Comparison of ENCODE assay signal across 1 cellular context in the genomic region with DNA sequence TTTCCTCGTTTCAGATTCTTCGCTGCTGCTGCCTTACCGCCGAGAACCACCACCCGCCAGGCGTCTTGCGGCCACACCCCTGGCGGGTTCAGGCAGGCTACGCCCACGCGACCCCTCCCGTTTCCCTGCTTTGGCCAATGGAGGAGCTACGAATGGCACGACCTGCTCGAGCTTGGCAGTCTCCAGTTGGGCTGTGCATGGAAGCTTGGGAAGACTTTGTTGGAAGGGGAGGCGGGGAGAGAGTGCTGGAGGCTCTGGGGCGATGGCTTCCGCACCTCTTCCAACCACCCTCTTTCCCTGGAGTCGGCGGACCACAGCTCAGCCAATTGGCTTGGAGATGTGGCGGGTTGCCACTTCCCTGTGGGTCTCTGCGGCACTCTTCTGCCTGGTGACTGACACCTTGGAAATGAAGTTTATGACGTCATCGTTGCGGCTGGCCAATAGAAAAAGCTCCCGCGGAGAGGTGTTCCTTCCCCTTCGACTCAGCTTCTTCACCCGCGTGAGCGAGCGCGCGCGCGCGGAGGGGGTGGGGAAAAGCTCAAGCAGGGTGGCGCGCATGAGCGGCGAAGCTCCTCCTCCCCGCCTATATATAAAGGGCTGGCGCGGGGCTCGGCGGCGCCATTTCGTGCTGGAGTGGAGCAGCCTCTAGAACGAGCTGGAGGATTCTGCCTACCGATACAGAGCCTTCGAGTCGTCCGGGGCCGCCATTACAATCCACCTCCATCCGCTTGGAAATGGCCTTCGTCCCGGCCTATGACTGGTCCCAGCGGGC.
TF ChIP-seq lines count a peak whose summit lies in the region.

No MANE protein-coding gene starts in this region.

TF ChIP-seq in SK-N-SH treated with all-trans-retinoic acid at 6 μM for 48 hours, 23 proteins besides CTCF, POLR2A, EP300 and RAD21 (continued from another document):
- TF ChIP-seq, protein P1, sequence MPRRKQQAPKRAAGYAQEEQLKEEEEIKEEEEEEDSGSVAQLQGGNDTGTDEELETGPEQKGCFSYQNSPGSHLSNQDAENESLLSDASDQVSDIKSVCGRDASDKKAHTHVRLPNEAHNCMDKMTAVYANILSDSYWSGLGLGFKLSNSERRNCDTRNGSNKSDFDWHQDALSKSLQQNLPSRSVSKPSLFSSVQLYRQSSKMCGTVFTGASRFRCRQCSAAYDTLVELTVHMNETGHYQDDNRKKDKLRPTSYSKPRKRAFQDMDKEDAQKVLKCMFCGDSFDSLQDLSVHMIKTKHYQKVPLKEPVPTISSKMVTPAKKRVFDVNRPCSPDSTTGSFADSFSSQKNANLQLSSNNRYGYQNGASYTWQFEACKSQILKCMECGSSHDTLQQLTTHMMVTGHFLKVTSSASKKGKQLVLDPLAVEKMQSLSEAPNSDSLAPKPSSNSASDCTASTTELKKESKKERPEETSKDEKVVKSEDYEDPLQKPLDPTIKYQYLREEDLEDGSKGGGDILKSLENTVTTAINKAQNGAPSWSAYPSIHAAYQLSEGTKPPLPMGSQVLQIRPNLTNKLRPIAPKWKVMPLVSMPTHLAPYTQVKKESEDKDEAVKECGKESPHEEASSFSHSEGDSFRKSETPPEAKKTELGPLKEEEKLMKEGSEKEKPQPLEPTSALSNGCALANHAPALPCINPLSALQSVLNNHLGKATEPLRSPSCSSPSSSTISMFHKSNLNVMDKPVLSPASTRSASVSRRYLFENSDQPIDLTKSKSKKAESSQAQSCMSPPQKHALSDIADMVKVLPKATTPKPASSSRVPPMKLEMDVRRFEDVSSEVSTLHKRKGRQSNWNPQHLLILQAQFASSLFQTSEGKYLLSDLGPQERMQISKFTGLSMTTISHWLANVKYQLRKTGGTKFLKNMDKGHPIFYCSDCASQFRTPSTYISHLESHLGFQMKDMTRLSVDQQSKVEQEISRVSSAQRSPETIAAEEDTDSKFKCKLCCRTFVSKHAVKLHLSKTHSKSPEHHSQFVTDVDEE (CRISPR knock-in tag; IDR thresholded peaks at IDR 0.05): peak; percentile 75
- peak; percentile 79 for TF ChIP-seq ZFP3 (CRISPR knock-in tag; IDR thresholded peaks at IDR 0.05)
- peak; percentile 96 for TF ChIP-seq BACH2 (CRISPR knock-in tag; IDR thresholded peaks at IDR 0.05; ENCODE audit: borderline replicate concordance)
- peak; percentile 76 for TF ChIP-seq ZFP30 (CRISPR knock-in tag; IDR thresholded peaks at IDR 0.05)
TF ChIP-seq in SK-N-SH treated with all-trans-retinoic acid at 6 μM for 48 hours: peak in this region for 20.
